Comparison of ENCODE assay signal across 24 cellular contexts in the genomic region with DNA sequence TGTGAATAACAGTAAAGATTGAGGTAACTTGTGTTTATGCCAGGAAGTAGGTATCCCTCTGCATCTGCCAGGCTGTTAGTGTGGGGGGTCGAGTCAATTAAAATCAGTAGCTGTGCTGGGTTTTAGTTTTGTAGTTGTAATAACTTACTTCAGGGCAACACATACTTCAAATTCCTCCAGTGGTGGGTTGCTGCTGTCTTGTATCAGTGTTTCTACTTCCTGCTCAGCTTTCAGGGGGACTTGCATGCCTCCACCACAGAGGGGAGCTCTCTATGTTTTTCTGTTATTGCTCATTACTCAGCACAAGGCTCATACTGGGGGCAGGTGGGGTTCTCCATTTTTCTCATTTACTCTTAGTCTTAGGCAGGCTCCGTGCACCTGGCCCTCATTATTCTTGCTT.
DNase-seq lines count a peak whose midpoint lies in the region; ATAC-seq, FAIRE-seq and TF ChIP-seq lines count a peak whose summit lies in the region.
"Had no signal": no experiment of that assay in that cellular context is flagged by ENCODE, and none has a peak within 500 bp of the region (broad histone marks: within the 10 kb centered on the region; RNA-seq: fewer than 3 reads in every experiment).

No MANE protein-coding gene starts in this region.

- no peak overlapping the region for H2AFZ ChIP-seq in HepG2 (ENCODE audit: low read length)

- in situ Hi-C loops in HepG2 (cut with HindIII; ENCODE audit: extremely low pct_ligation_motif_present, low pct_unique_long_range_greater_than_20kb): no loop called here

- no peak for TF ChIP-seq RAD21 in HepG2 (CRISPR knock-in tag; IDR thresholded peaks at IDR 0.05)

- FAIRE-seq in HepG2 (lab: Jason Lieb, UNC): no peak

- ATAC-seq in HepG2 (peak; percentile 95), right lobe of liver (no peak), HG02840 (IDR thresholded peaks at IDR 0.05; ENCODE audit: low FRiP score, unreplicated experiment) (no peak), GM19351 (IDR thresholded peaks at IDR 0.05; ENCODE audit: unreplicated experiment) (no peak)
- ATAC-seq: A549, gastrocnemius medialis had no signal

- H3K36me3 ChIP-seq in HepG2 (replicated peaks in 1 of 2; ENCODE audit: control insufficient read depth in 1 of 2, insufficient read depth in 2 of 2, low read length in 2 of 2): no peaks in the 10 kb centered on the region
- no peaks in the 10 kb centered on the region for H3K36me3 ChIP-seq in right lobe of liver
- H3K36me3 ChIP-seq: esophagus muscularis mucosa, gastrocnemius medialis, HAP-1, neutrophil, spleen, stomach, upper lobe of left lung had no signal

- no peak overlapping the region for H3K9ac ChIP-seq in HepG2 (ENCODE audit: insufficient read depth, low read depth, low read length)

- POLR2A ChIA-PET in HepG2 (lab: Yijun Ruan, JAX): no interaction called here

- TF ChIP-seq POLR2A in HepG2 (IDR thresholded peaks at IDR 0.05; ENCODE audit: insufficient read depth in 1 of 2, low read depth in 2 of 2, low read length in 2 of 2): no peak
- TF ChIP-seq POLR2A in right lobe of liver (IDR thresholded peaks at IDR 0.05): no peak

- H3K27me3 ChIP-seq in HepG2 (ENCODE audit: control insufficient read depth in 1 of 2, insufficient read depth in 2 of 2, low read length in 2 of 2): no peaks in the 10 kb centered on the region
- no peaks in the 10 kb centered on the region for H3K27me3 ChIP-seq in right lobe of liver
- H3K27me3 ChIP-seq: esophagus muscularis mucosa, gastrocnemius medialis, stomach, upper lobe of left lung had no signal

- TF ChIP-seq EP300 in HepG2 (IDR thresholded peaks at IDR 0.05; ENCODE audit: low read depth in 2 of 2, low read length in 2 of 2) (no peak), HepG2 (CRISPR knock-in tag; IDR thresholded peaks at IDR 0.05; ENCODE audit: borderline replicate concordance) (no peak)

- H3K27ac ChIP-seq in HepG2 (ENCODE audit: extremely low read length, insufficient read depth, low read length): no peak overlapping the region
- no peak overlapping the region for H3K27ac ChIP-seq in right lobe of liver
- H3K27ac ChIP-seq: A549, esophagus muscularis mucosa, gastrocnemius medialis, neutrophil, spleen, stomach, upper lobe of left lung had no signal

- no peaks in the 10 kb centered on the region for H3K79me2 ChIP-seq in HepG2 (ENCODE audit: insufficient read depth, low read length)

- DNase-seq in HepG2 (ENCODE audit: low spot score) (peak; percentile 43), right lobe of liver (no peak), RKO (ENCODE audit: low spot score) (peak; percentile 4), germinal center (ENCODE audit: low spot score) (peak; percentile 21), dedifferentiated amniotic fluid mesenchymal stem cell (ENCODE audit: extremely low spot score) (no peak)
- DNase-seq in stimulated activated CD4-positive, alpha-beta T cell treated with anti-CD3 and anti-CD28 coated beads, Interleukin-1b, Interleukin-23, amount 100 ng/mL, for 48 hours: no peak
- DNase-seq: activated CD4-positive, alpha-beta T cell treated with anti-CD3 and anti-CD28 coated beads for 48 hours; DMS79; effector memory CD4-positive, alpha-beta T cell; gastrocnemius medialis; Kasumi-1; NCI-H1105 treated with DMSO at 0.1 percent for 48 hours; NCI-H2081 treated with DMSO at 0.1 percent for 48 hours; NCI-H82; Right ventricle myocardium superior; spleen; stomach; upper lobe of left lung had no signal

- H3K4me3 ChIP-seq in HepG2 (replicated peaks in 1 of 3; ENCODE audit: insufficient read depth in 1 of 3, low read depth in 2 of 3, low read length in 3 of 3) (no peak overlapping the region), right lobe of liver (no peak overlapping the region)
- H3K4me3 ChIP-seq: A549, esophagus muscularis mucosa, gastrocnemius medialis, HAP-1, spleen, stomach, upper lobe of left lung had no signal

- TF ChIP-seq CTCF in HepG2 (CRISPR knock-in tag; IDR thresholded peaks at IDR 0.05): peak; percentile 32
- TF ChIP-seq CTCF in right lobe of liver (IDR thresholded peaks at IDR 0.05): no peak

- no peaks in the 10 kb centered on the region for H3K4me1 ChIP-seq in HepG2 (ENCODE audit: insufficient read depth, low read length)
- H3K4me1 ChIP-seq in right lobe of liver: no peaks in the 10 kb centered on the region
- H3K4me1 ChIP-seq: HAP-1, spleen, upper lobe of left lung had no signal

- intact Hi-C loops in HepG2 (cut with micrococcal nuclease; ENCODE audit: unreplicated experiment) (loop anchor here (10.0 kb wide), 1 partner anchor 236 kb away; no protein-coding TSS in a partner anchor), right lobe of liver (cut with DNase I) (no loop called here)

- H3K9me3 ChIP-seq in HepG2 (ENCODE audit: low read length) (peaks cover 4% of the 10 kb centered on the region), right lobe of liver (no peaks in the 10 kb centered on the region)
- H3K9me3 ChIP-seq: gastrocnemius medialis, neutrophil had no signal

- 28% methylated on average over 2 of the region's 2 CpGs for WGBS in HepG2 (ENCODE audit: low lambda C conversion rate)
- 52% methylated on average over 2 of the region's 2 CpGs for WGBS in right lobe of liver (ENCODE audit: insufficient coverage, low coverage, low lambda C conversion rate, missing lambda C conversion rate)

- CTCF ChIA-PET in HepG2 (lab: Yijun Ruan, JAX; ENCODE audit: low intra/inter-chr PET ratio, low total read pairs): no interaction called here

- H4K20me1 ChIP-seq in HepG2 (ENCODE audit: insufficient read depth, low read length): no peaks in the 10 kb centered on the region; the same call in 1 of the 2 replicates

- BruUV-seq in HepG2 (replicated peaks; lab: Mats Ljungman, UMichigan): no TSS peak

- H3K4me2 ChIP-seq in HepG2 (ENCODE audit: low read depth, low read length): no peak overlapping the region
- H3K4me2 ChIP-seq: A549 had no signal

TF ChIP-seq in HepG2, 621 proteins besides CTCF, POLR2A, EP300 and RAD21:
- TF ChIP-seq STAG1 (CRISPR knock-in tag; IDR thresholded peaks at IDR 0.05) (0 out of 2 replicates have a peak, but pooled peaks have one; percentile 6), SATB2 (CRISPR knock-in tag; IDR thresholded peaks at IDR 0.05) (no peak), ZNF232 (CRISPR knock-in tag; IDR thresholded peaks at IDR 0.05; ENCODE audit: borderline replicate concordance) (no peak), GABPA (IDR thresholded peaks at IDR 0.05; ENCODE audit: low read depth, low read length) (no peak), GABPA (CRISPR knock-in tag; IDR thresholded peaks at IDR 0.05; ENCODE audit: low read depth) (0 out of 2 replicates have a peak, but pooled peaks have one; percentile 30), ZSCAN29 (CRISPR knock-in tag; conservative IDR thresholded peaks at IDR 0.05) (no peak), FOXA1 (IDR thresholded peaks at IDR 0.05) (no peak), FOXA1 (CRISPR knock-in tag; IDR thresholded peaks at IDR 0.05) (no peak), PCBP1 (IDR thresholded peaks at IDR 0.05; ENCODE audit: borderline replicate concordance, low read depth, low read length) (no peak), GTF2F1 (IDR thresholded peaks at IDR 0.05; ENCODE audit: low read length) (no peak), TEAD3 (CRISPR knock-in tag; optimal IDR thresholded peaks at IDR 0.05; ENCODE audit: borderline replicate concordance) (peak; percentile 37), SMC3 (IDR thresholded peaks at IDR 0.05; ENCODE audit: low read length) (peak; percentile 20; the same call in 1 of the 2 replicates), MAX (IDR thresholded peaks at IDR 0.05) (no peak), ELF1 (CRISPR knock-in tag; IDR thresholded peaks at IDR 0.05) (0 out of 2 replicates have a peak, but pooled peaks have one; percentile 28), ZBTB7B (CRISPR knock-in tag; IDR thresholded peaks at IDR 0.05) (no peak), ATF1 (CRISPR knock-in tag; IDR thresholded peaks at IDR 0.05) (no peak), ZNF343 (CRISPR knock-in tag; IDR thresholded peaks at IDR 0.05) (no peak), ELF3 (CRISPR knock-in tag; IDR thresholded peaks at IDR 0.05) (peak; percentile 47; the same call in 1 of the 2 replicates), TRAFD1 (CRISPR knock-in tag; IDR thresholded peaks at IDR 0.05; ENCODE audit: borderline replicate concordance) (no peak)

Comparison
In these comparisons a context has a peak if more than half of its experiments do, and no peak if none do; other contexts are left out.
1. DNase-seq: peak in HepG2 (single experiment), RKO (single experiment) and germinal center (single experiment); none in right lobe of liver (0 of 3), stimulated activated CD4-positive, alpha-beta T cell treated with anti-CD3 and anti-CD28 coated beads, Interleukin-1b, Interleukin-23, amount 100 ng/mL, for 48 hours (single experiment) and dedifferentiated amniotic fluid mesenchymal stem cell (single experiment).